In genomic region chr17:1492249-1493206, GRCh38 we compare ENCODE assay signal across 8 cellular contexts. TPM values are rescaled to one million over a fixed set of nuclear protein-coding genes. Genes with fewer than 3 reads are reported as not detected.
DNase-seq lines count a peak whose midpoint lies in the region; ATAC-seq and TF ChIP-seq lines count a peak whose summit lies in the region.

MYO1C (minus strand) TSS chr17:1492686; CDS start chr17:1492487, 199 bp downstream.

- H3K4me1 ChIP-seq in iPS-15b (ENCODE audit: control insufficient read depth, insufficient read depth, low read length) (peaks cover 8% of the 10 kb centered on the region), skeletal muscle satellite cell (ENCODE audit: control insufficient read depth, insufficient read depth, low read length) (peaks cover 49% of the 10 kb centered on the region)

- peak within 1 kb of the TSS; percentile 99 for H3K4me2 ChIP-seq in skeletal muscle satellite cell (ENCODE audit: low read length)

- peak within 1 kb of the TSS; percentile 77 for H3K4me3 Mint-ChIP-seq in activated naive CD8-positive, alpha-beta T cell treated with anti-CD3 and anti-CD28 coated beads, Interleukin-2, amount 50 U/mL, for 24 hours

- peaks cover 3% of the 10 kb centered on the region for H3K27me3 ChIP-seq in HL-60 (ENCODE audit: insufficient read depth, poor library complexity, severe bottlenecking)
- H3K27me3 ChIP-seq in iPS-15b (ENCODE audit: control insufficient read depth, insufficient read depth, low read length) = peaks cover 3% of the 10 kb centered on the region
- H3K27me3 ChIP-seq in skeletal muscle satellite cell (ENCODE audit: control insufficient read depth, insufficient read depth, low read length) = no peaks in the 10 kb centered on the region

- peak within 1 kb of the TSS; percentile 31 for H3K27ac Mint-ChIP-seq in activated naive CD8-positive, alpha-beta T cell treated with anti-CD3 and anti-CD28 coated beads, Interleukin-2, amount 50 U/mL, for 24 hours

- H3K9ac ChIP-seq in iPS-15b (ENCODE audit: low read depth, low read length) = peak within 1 kb of the TSS; percentile 60
- peak within 1 kb of the TSS; percentile 94 for H3K9ac ChIP-seq in skeletal muscle satellite cell (ENCODE audit: low read depth, low read length)

- H3K9me3 ChIP-seq in iPS-15b (ENCODE audit: control insufficient read depth, insufficient read depth, low read length) = no peaks in the 10 kb centered on the region
- H3K9me3 ChIP-seq in skeletal muscle satellite cell (replicated peaks; ENCODE audit: low read length) = no peaks in the 10 kb centered on the region

- H3K36me3 Mint-ChIP-seq in activated naive CD8-positive, alpha-beta T cell treated with anti-CD3 and anti-CD28 coated beads, Interleukin-2, amount 50 U/mL, for 24 hours (ENCODE audit: low read depth) = peaks cover 3% of the 10 kb centered on the region

- no peak for ATAC-seq in activated naive CD8-positive, alpha-beta T cell treated with anti-CD3 and anti-CD28 coated beads, Interleukin-2, amount 50 U/mL, for 24 hours
- ATAC-seq in HG03439 (IDR thresholded peaks at IDR 0.05; ENCODE audit: unreplicated experiment) = no peak

- peaks cover 23% of the 10 kb centered on the region for H3K4me1 Mint-ChIP-seq in activated naive CD8-positive, alpha-beta T cell treated with anti-CD3 and anti-CD28 coated beads, Interleukin-2, amount 50 U/mL, for 24 hours

- no peak within 1 kb of the TSS for H3K27ac ChIP-seq in HL-60 (replicated peaks)

- no peak for TF ChIP-seq CTCF in HL-60 (IDR thresholded peaks at IDR 0.05; ENCODE audit: insufficient read depth, low read length)

- H3K36me3 ChIP-seq in iPS-15b (ENCODE audit: control insufficient read depth, insufficient read depth, low read length) (peaks cover 8% of the 10 kb centered on the region), skeletal muscle satellite cell (ENCODE audit: insufficient read depth, low read length) (peaks cover 9% of the 10 kb centered on the region)

- no peaks in the 10 kb centered on the region for H3K9me3 Mint-ChIP-seq in activated naive CD8-positive, alpha-beta T cell treated with anti-CD3 and anti-CD28 coated beads, Interleukin-2, amount 50 U/mL, for 24 hours

- peaks cover 6% of the 10 kb centered on the region for H3K27me3 Mint-ChIP-seq in activated naive CD8-positive, alpha-beta T cell treated with anti-CD3 and anti-CD28 coated beads, Interleukin-2, amount 50 U/mL, for 24 hours

- peak within 1 kb of the TSS; percentile 52; the same call in 1 of the 2 replicates for H3K4me3 ChIP-seq in HL-60 (replicated peaks; ENCODE audit: insufficient read depth, low read length)
- peak within 1 kb of the TSS; percentile 70 for H3K4me3 ChIP-seq in iPS-15b (ENCODE audit: low read depth, low read length)
- H3K4me3 ChIP-seq in skeletal muscle satellite cell (ENCODE audit: low read length) = peak within 1 kb of the TSS; percentile 99

- DNase-seq in HL-60 (ENCODE audit: low read depth in 1 of 2, low spot score in 1 of 2) (no peak), anterior cingulate cortex (lab: John Stamatoyannopoulos, UW) (no peak), amniotic stem cell (lab: John Stamatoyannopoulos, UW) (no peak), NCI-H2107 treated with DMSO at 0.1 percent for 48 hours (lab: John Stamatoyannopoulos, UW; ENCODE audit: unreplicated experiment) (no peak)
- DNase-seq in activated naive CD8-positive, alpha-beta T cell treated with anti-CD3 and anti-CD28 coated beads, Interleukin-2, amount 50 U/mL, for 24 hours = no peak

RNA-seq across cellular contexts. Expression of gene MYO1C, which starts in this region (rescaled TPM):
- total RNA-seq in skeletal muscle satellite cell (2012; rRNA removed) = 99.4 and 114 TPM in 2 replicates
